Comparison of ENCODE assay signal across 8 cellular contexts in genomic region chr6:107657755-107658461, GRCh38.
A peak's percentile ranks its signal among the peaks of the same experiment; 100 is the strongest.
DNase-seq lines count a peak whose midpoint lies in the region; ATAC-seq and TF ChIP-seq lines count a peak whose summit lies in the region.

No MANE protein-coding gene starts in this region.

- no peaks in the 10 kb centered on the region for H3K9me3 ChIP-seq in BLaER1
- no peaks in the 10 kb centered on the region for H3K9me3 ChIP-seq in Panc1 (ENCODE audit: control insufficient read depth, insufficient read depth, low read depth, low read length)

- H3K4me1 ChIP-seq in BLaER1 (peaks cover 28% of the 10 kb centered on the region), Panc1 (ENCODE audit: control insufficient read depth, insufficient read depth, low read length) (peaks cover 73% of the 10 kb centered on the region)

- 0 out of 2 replicates have a peak overlapping the region, but pooled peaks have one; percentile 16 for H3K4me3 ChIP-seq in BLaER1
- peak overlapping the region; percentile 25 to 54 for H3K4me3 ChIP-seq in Panc1 (ENCODE audit: low read depth in 2 of 2, low read length in 2 of 2)

- no peaks in the 10 kb centered on the region for H3K27me3 ChIP-seq in BLaER1
- H3K27me3 ChIP-seq in Panc1 (ENCODE audit: control insufficient read depth, insufficient read depth, low read length): no peaks in the 10 kb centered on the region

- peak; percentile 64 for TF ChIP-seq POLR2A in GM19099 (IDR thresholded peaks at IDR 0.05; ENCODE audit: extremely low read depth, insufficient read length, low read depth)

- H3K9ac ChIP-seq in BLaER1: peak overlapping the region; percentile 36; the same call in 1 of the 2 replicates

- CTCF ChIA-PET in Panc1 (lab: Charles Lee): interaction anchor here (0.7 kb wide), 1 partner anchor 205 kb away, joined by 3 read pairs; no protein-coding TSS in a partner anchor

- DNase-seq in Panc1 (ENCODE audit: low read depth, low spot score) (peak; percentile 38), islet precursor cell (peak; percentile 76), KG1 (lab: John Stamatoyannopoulos, UW) (no peak)
- DNase-seq in activated naive CD4-positive, alpha-beta T cell treated with anti-CD3 and anti-CD28 coated beads, Interleukin-2, amount 50 U/mL, for 16 hours: peak; percentile 36
- DNase-seq in stimulated activated CD8-positive, alpha-beta memory T cell treated with anti-CD3 and anti-CD28 coated beads, Interleukin-7, amount 100 ng/mL, for 1 hour (ENCODE audit: low read depth in 2 of 2): peak; percentile 14 to 18

- in situ Hi-C loops in Panc1 (cut with HindIII; ENCODE audit: low pct_unique_long_range_greater_than_20kb, low sequenced_read_pairs): no loop called here

- POLR2A ChIA-PET in Panc1 (lab: Charles Lee): interaction anchor here (0.6 kb wide), 1 partner anchor 1944 kb away, joined by 4 read pairs; no protein-coding TSS in a partner anchor

- no peaks in the 10 kb centered on the region for H3K36me3 ChIP-seq in BLaER1
- no peaks in the 10 kb centered on the region for H3K36me3 ChIP-seq in Panc1 (ENCODE audit: control insufficient read depth, insufficient read depth, low read length)

- H3K4me2 ChIP-seq in BLaER1: peak overlapping the region; percentile 83

- BruUV-seq in Panc1 (replicated peaks; lab: Mats Ljungman, UMichigan): no TSS peak

- TF ChIP-seq CTCF in Panc1 (IDR thresholded peaks at IDR 0.05): no peak

- H4K20me1 ChIP-seq in BLaER1: no peaks in the 10 kb centered on the region

- H3K27ac ChIP-seq in BLaER1: no peak overlapping the region
- H3K27ac ChIP-seq in Panc1 (ENCODE audit: low read length): peak overlapping the region; percentile 89

- intact Hi-C loops in Panc1 (cut with micrococcal nuclease; ENCODE audit: unreplicated experiment): loop anchor here (5.0 kb wide), 1 partner anchor 166 kb away; the partner anchor contains the start of gene SOBP

- peak; percentile 90 for ATAC-seq in HG03139 (IDR thresholded peaks at IDR 0.05; ENCODE audit: unreplicated experiment)
- peak; percentile 86 for ATAC-seq in Panc1
